ENCODE assay signal across 1 cellular context in the genomic region with DNA sequence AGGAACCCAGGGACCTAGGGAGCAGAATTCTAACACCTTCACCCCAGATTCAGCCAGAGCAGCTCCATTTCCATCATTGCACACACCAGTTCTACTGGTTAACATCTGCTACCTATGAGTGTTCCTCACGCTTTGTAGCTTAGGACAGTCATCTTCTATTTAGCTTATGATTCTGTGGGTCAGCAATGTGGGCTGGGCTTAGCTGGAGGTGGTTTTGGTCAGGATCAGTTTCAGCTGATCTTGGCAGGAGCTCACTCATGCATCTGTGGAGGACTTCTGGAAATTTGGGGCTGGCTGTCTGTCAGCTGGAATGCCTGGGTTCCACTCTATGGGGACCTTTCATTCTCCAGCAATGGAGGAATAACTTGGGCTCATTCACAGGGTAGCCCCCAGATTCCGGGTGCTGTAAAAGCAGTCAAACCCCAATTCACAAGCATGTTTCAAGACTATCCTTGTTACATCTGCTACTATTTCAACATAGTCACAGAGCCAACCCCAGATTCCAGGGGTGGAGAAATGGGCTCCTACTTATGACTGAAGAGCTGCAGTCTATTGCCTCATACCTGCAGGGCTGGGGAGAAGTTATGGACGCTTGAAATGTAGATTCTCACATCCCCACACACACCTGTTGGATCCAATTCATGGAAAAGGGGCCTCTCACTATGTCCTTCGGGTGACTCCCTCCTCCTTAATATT.
TF ChIP-seq lines count a peak whose summit lies in the region.

No MANE protein-coding gene starts in this region.

TF ChIP-seq in IMR-90, 13 proteins besides CTCF, POLR2A, EP300 and RAD21:
- TF ChIP-seq FOS (IDR thresholded peaks at IDR 0.05; ENCODE audit: low read depth, low read length) (no peak), ELK1 (IDR thresholded peaks at IDR 0.05; ENCODE audit: borderline replicate concordance, low read depth, low read length) (no peak), MXI1 (IDR thresholded peaks at IDR 0.05; ENCODE audit: borderline replicate concordance, low read depth, low read length) (no peak), MAFK (IDR thresholded peaks at IDR 0.05; ENCODE audit: low read depth, low read length) (no peak), RFX5 (IDR thresholded peaks at IDR 0.05; ENCODE audit: low read depth, low read length) (no peak), RCOR1 (IDR thresholded peaks at IDR 0.05; ENCODE audit: insufficient replicate concordance, low read length) (no peak), USF2 (IDR thresholded peaks at IDR 0.05; ENCODE audit: low read depth, low read length) (no peak), BHLHE40 (IDR thresholded peaks at IDR 0.05; ENCODE audit: low read depth, low read length) (no peak), CEBPB (IDR thresholded peaks at IDR 0.05; ENCODE audit: low read depth, low read length) (no peak), NFE2L2 (IDR thresholded peaks at IDR 0.05; ENCODE audit: low read depth, low read length) (no peak), SMC3 (IDR thresholded peaks at IDR 0.05; ENCODE audit: low read depth, low read length) (no peak), CHD1 (IDR thresholded peaks at IDR 0.05; ENCODE audit: low read depth, low read length) (no peak), MAZ (IDR thresholded peaks at IDR 0.05; ENCODE audit: borderline replicate concordance, low read depth, low read length) (no peak)
